9 cellular contexts compared by ENCODE assay signal in the genomic region with DNA sequence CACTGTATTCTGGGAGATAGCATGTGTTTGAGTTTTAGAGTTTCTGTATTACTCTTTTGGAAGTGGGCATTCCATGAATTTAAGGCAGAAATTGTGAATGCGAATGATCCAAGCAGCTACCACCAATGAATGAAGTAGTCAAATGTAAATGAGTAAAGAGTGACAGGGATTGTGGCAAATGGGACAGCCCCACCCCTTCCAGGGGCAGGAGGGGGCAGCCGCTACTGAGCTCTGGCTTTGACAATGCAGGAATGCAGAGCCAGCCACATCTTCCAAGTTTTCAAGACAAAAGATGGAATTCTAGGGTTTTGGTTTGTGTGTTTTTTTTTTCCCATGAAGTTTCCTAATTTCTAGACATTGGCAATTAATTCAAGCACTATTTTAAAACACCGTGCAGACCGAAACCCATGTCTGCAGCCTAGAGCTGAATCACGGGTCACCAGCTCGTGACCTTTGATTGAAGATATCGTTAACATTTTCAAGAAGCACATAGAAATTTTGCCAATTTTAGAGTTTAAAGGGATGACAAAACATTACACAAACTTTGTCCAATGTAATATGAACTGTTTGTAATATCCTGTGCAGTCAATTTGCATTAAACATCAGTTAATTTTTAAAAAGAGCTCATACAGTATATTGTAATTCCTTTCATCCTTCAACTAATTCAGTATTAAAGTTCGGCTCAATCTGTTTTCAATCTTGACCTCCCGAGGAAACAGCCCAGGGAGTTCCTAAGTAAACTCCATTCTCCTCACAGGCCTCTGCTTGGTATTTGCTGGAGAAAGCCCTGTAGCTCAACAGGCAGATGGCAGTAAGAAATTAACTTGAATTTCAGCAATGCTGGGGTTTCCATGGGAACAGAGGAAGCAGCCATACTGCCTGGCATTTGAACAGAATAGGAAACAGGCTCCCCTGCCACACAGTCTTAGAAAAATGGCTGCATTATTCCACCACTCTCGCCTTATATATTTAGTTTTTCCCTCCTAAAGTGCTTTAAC.
DNase-seq lines count a peak whose midpoint lies in the region; ATAC-seq and TF ChIP-seq lines count a peak whose summit lies in the region.
"Had no signal": no experiment of that assay in that cellular context is flagged by ENCODE, and none has a peak within 500 bp of the region (broad histone marks: within the 10 kb centered on the region; RNA-seq: fewer than 3 reads in every experiment).

No MANE protein-coding gene starts in this region.

- peak; percentile 20 to 64 (median 42) for TF ChIP-seq CTCF in ascending aorta (IDR thresholded peaks at IDR 0.05)
- TF ChIP-seq CTCF in thoracic aorta (IDR thresholded peaks at IDR 0.05) = peak; percentile 26

- H3K27me3 ChIP-seq in ascending aorta (no peaks in the 10 kb centered on the region), thoracic aorta (replicated peaks; ENCODE audit: insufficient read depth) (no peaks in the 10 kb centered on the region)

- intact Hi-C loops in ascending aorta (cut with DNase I) = loop anchor here (1.0 kb wide), 2 partner anchors 304 to 321 kb away; no protein-coding TSS in a partner anchor

- peaks cover 0 to 7% of the 10 kb centered on the region in 2 donors for H3K4me1 ChIP-seq in ascending aorta
- peaks cover 0 to 4% of the 10 kb centered on the region in 2 donors for H3K4me1 ChIP-seq in thoracic aorta (ENCODE audit: control insufficient read depth in 1 of 2, low read depth in 2 of 2)

- no peak for TF ChIP-seq EP300 in Ishikawa (IDR thresholded peaks at IDR 0.05; ENCODE audit: borderline replicate concordance)

- peak; percentile 96 for ATAC-seq in thoracic aorta (ENCODE audit: insufficient number of reproducible peaks, low FRiP score, low read depth)

- TF ChIP-seq RAD21 in Ishikawa (IDR thresholded peaks at IDR 0.05; ENCODE audit: low read depth) = peak; percentile 31

- H3K36me3 ChIP-seq in ascending aorta (no peaks in the 10 kb centered on the region), thoracic aorta (no peaks in the 10 kb centered on the region)

- H3K27ac ChIP-seq in ascending aorta (no peak overlapping the region), thoracic aorta (no peak overlapping the region)

- H3K4me3 ChIP-seq in ascending aorta (no peak overlapping the region), thoracic aorta (no peak overlapping the region)

- DNase-seq in ascending aorta (ENCODE audit: low spot score in 2 of 2) = peak in 1 of 2 donors; percentile 70
- peak; percentile 68 for DNase-seq in iPS-NIHi11 (ENCODE audit: low spot score)
- no peak for DNase-seq in thoracic aorta (ENCODE audit: low spot score)
- no peak for DNase-seq in DMS79 treated with DMSO at 0.1 percent for 48 hours (lab: John Stamatoyannopoulos, UW)
- DNase-seq in GOT3 (lab: John Stamatoyannopoulos, UW) = no peak
- DNase-seq in stimulated activated CD4-positive, alpha-beta T cell treated with anti-CD3 and anti-CD28 coated beads, Interleukin-15, amount 100 ng/mL, for 24 hours = no peak
- DNase-seq: activated naive CD4-positive, alpha-beta T cell treated with anti-CD3 and anti-CD28 coated beads, Interleukin-2, amount 50 U/mL, for 16 hours; NCI-H345 had no signal

- no peaks in the 10 kb centered on the region for H3K9me3 ChIP-seq in ascending aorta
- H3K9me3 ChIP-seq in thoracic aorta = no peaks in the 10 kb centered on the region

TF ChIP-seq in Ishikawa, 13 proteins besides CTCF, POLR2A, EP300 and RAD21:
- TF ChIP-seq NFIC (IDR thresholded peaks at IDR 0.05) = no peak
- peak; percentile 57; the same call in 1 of the 2 replicates for TF ChIP-seq YY1 (IDR thresholded peaks at IDR 0.05; ENCODE audit: low read depth)
